In the genomic region with DNA sequence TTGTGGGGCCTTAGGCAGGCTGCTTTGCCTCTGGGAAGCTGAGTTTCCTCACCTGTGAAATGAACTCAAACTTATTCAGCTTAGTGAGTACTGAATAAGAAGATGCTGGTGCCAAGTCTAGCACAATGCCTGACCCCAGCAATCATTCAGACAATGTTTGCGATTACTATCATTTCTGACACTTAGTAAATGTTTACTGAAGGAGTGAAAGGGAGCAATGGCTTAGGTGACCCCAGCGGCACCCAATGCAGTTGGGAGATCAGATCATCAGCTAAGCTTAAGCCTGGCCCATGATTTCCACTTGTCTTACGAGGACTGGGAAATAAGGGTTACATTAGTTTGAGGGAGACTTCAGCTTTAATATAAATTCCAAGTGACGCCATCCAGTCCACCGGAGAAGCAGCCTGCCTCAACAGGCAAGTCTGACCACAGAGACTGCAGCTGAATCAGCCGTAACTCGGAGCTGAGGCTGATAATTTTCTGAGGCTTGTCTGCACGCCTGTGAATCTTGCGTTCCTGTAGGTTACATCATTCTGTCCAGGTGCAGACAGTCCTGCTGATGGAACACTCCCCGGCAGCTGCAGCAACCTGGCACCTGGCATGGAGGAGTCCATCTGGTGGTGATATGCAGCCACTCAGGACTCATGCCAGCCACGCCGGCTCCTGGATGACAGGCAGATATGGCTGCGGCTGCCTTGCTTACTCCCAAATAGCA, we compare ENCODE assay signal across 9 cellular contexts. TPM values are rescaled to one million over a fixed set of nuclear protein-coding genes. Genes with fewer than 3 reads are reported as not detected.
DNase-seq lines count a peak whose midpoint lies in the region; ATAC-seq lines count a peak whose summit lies in the region.
"Had no signal": no experiment of that assay in that cellular context is flagged by ENCODE, and none has a peak within 500 bp of the region (broad histone marks: within the 10 kb centered on the region; RNA-seq: fewer than 3 reads in every experiment).

No MANE protein-coding gene starts in this region.

- in situ Hi-C loops in G401 (cut with HindIII; ENCODE audit: low sequenced_read_pairs): no loop called here

- DNase-seq in G401 (ENCODE audit: low spot score) (peak; percentile 77), NCI-H226 (peak; percentile 82), cerebellum (ENCODE audit: low spot score) (peak; percentile 34), posterior cingulate gyrus (peak in 6 of 10 donors; percentile 37 to 90 (median 73)), T-helper 2 cell (no peak), NCI-H524 treated with DMSO at 0.1 percent for 48 hours (lab: John Stamatoyannopoulos, UW) (no peak), inferior parietal cortex (ENCODE audit: extremely low spot score) (no peak)

- intact Hi-C loops in posterior cingulate gyrus (cut with DNase I): no loop called here

- no peak for ATAC-seq in GM18868 (IDR thresholded peaks at IDR 0.05; ENCODE audit: unreplicated experiment)
- ATAC-seq: activated naive CD4-positive, alpha-beta T cell treated with anti-CD3 and anti-CD28 coated beads, Interleukin-2, amount 50 U/mL, for 72 hours had no signal

RNA-seq across cellular contexts. Expression of a gene that starts 34.8 kb away (rescaled TPM):
- total RNA-seq in G401 (2014; rRNA removed; shearing (Covaris generic)): 0.03 TPM in 1 of 2 replicates, not detected in the other
- 6.8 TPM for total RNA-seq in cerebellum
- total RNA-seq: activated naive CD4-positive, alpha-beta T cell treated with anti-CD3 and anti-CD28 coated beads, Interleukin-2, amount 50 U/mL, for 72 hours had no signal

RNA-seq across cellular contexts. Expression of a gene that starts 49.5 kb away (rescaled TPM):
- not detected in 2 replicates for total RNA-seq in G401 (2014; rRNA removed; shearing (Covaris generic))
- 35.5 TPM for total RNA-seq in cerebellum

Comparison
In these comparisons a context has a peak if more than half of its experiments do, and no peak if none do; other contexts are left out.
1. DNase-seq: peak in G401 (single experiment), NCI-H226 (single experiment), cerebellum (single experiment) and posterior cingulate gyrus (6 of 10); none in T-helper 2 cell (0 of 5), NCI-H524 treated with DMSO at 0.1 percent for 48 hours (single experiment) and inferior parietal cortex (single experiment).
2. RNA of a gene that starts 49.5 kb away (total RNA-seq): 35.5 TPM in cerebellum (single experiment); not detected in G401; every median in the first group is over 10 times any median in the second.